Comparison of ENCODE assay signal across 12 cellular contexts in the genomic region with DNA sequence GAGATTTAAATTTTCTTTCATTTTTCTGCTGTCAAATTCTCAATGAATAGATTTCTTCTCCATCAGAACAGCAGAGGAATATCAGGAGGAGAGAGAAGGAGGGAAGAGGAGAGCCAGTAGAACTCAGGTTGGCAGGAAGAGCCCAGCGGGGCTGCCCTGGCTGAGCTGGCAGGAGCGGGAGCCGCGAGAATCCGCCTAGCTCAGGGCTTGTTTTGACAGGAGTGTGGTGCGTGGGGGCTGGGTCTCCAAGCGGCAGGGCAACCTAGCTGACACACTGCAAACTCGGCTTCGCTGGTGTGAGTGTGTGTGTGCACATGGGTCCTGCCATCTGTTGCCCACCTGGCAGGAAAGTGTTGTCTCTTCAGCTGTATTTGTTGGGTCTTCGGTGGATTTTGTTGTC. TPM values are rescaled to one million over a fixed set of nuclear protein-coding genes. Genes with fewer than 3 reads are reported as not detected.
DNase-seq lines count a peak whose midpoint lies in the region; TF ChIP-seq lines count a peak whose summit lies in the region.
"Had no signal": no experiment of that assay in that cellular context is flagged by ENCODE, and none has a peak within 500 bp of the region (broad histone marks: within the 10 kb centered on the region; RNA-seq: fewer than 3 reads in every experiment).

No MANE protein-coding gene starts in this region.

- CTCF ChIA-PET in HEK293 (lab: Yijun Ruan, JAX) (interaction anchor here (0.7 kb wide), 1 partner anchor 120 kb away, joined by 7 read pairs; no protein-coding TSS in a partner anchor), mammary epithelial cell (lab: Charles Lee; ENCODE audit: low non-redundant PET) (no interaction called here)

- TF ChIP-seq CTCF in HEK293 (tag by site-specific recombination; IDR thresholded peaks at IDR 0.05) (no peak), mammary epithelial cell (conservative IDR thresholded peaks at IDR 0.05 in 1 of 2, IDR thresholded peaks at IDR 0.05 in 1 of 2; ENCODE audit: extremely low read depth in 1 of 2, insufficient read depth in 1 of 2, low read depth in 1 of 2, low read length in 2 of 2) (no peak), osteoblast (IDR thresholded peaks at IDR 0.05; ENCODE audit: extremely low read depth, low read depth, low read length) (no peak)

- DNase-seq in NCI-H446 treated with DMSO at 0.1 percent for 48 hours (lab: John Stamatoyannopoulos, UW) (peak; percentile 14), mammary epithelial cell (peak; percentile 81), osteoblast (ENCODE audit: insufficient read length, low spot score, missing footprints) (no peak), DMS153 (lab: John Stamatoyannopoulos, UW) (no peak)
- DNase-seq in stimulated activated naive CD4-positive, alpha-beta T cell (lab: John Stamatoyannopoulos, UW): no peak
- no peak for DNase-seq in effector memory CD4-positive, alpha-beta T cell
- DNase-seq: activated T-cell treated with anti-CD3 and anti-CD28 coated beads for 4 hours, naive B cell had no signal

- peak overlapping the region; percentile 12 for H3K4me2 ChIP-seq in mammary epithelial cell (ENCODE audit: insufficient read depth, low read depth, low read length)
- H3K4me2 ChIP-seq in osteoblast (ENCODE audit: insufficient read depth, low read length): peak overlapping the region; percentile 33

- H3K4me1 ChIP-seq in HEK293 (ENCODE audit: control insufficient read depth, insufficient read depth, low read length): no peaks in the 10 kb centered on the region
- H3K4me1 ChIP-seq in mammary epithelial cell (ENCODE audit: insufficient read depth, low read length): peaks cover 41% of the 10 kb centered on the region
- H3K4me1 ChIP-seq in osteoblast (ENCODE audit: insufficient read depth, low read length): no peaks in the 10 kb centered on the region
- H3K4me1 ChIP-seq in effector memory CD4-positive, alpha-beta T cell (ENCODE audit: control insufficient read depth, insufficient read depth, low read length, poor library complexity, severe bottlenecking): peaks cover 3% of the 10 kb centered on the region

- H3K36me3 ChIP-seq in HEK293 (ENCODE audit: control insufficient read depth in 2 of 2, insufficient read depth in 1 of 2, low read length in 2 of 2): no peaks in the 10 kb centered on the region
- H3K36me3 ChIP-seq in mammary epithelial cell (ENCODE audit: insufficient read depth, low read length): no peaks in the 10 kb centered on the region
- H3K36me3 ChIP-seq in osteoblast (ENCODE audit: insufficient read depth, low read length): no peaks in the 10 kb centered on the region
- H3K36me3 ChIP-seq in effector memory CD4-positive, alpha-beta T cell (ENCODE audit: control insufficient read depth, insufficient read depth, low read length): no peaks in the 10 kb centered on the region

- 5% methylated on average over 9 of the region's 10 CpGs for WGBS in mammary epithelial cell (ENCODE audit: low coverage, missing lambda C conversion rate)

- H3K9ac ChIP-seq in mammary epithelial cell (ENCODE audit: insufficient read depth, low read length): no peak overlapping the region

- in situ Hi-C loops in mammary epithelial cell (cut with MboI; ENCODE audit: low sequenced_read_pairs in 2 of 2): no loop called here

- H3K4me3 ChIP-seq in HEK293 (ENCODE audit: low read depth, low read length): no peak overlapping the region
- H3K4me3 ChIP-seq in mammary epithelial cell (replicated peaks in 1 of 3; ENCODE audit: insufficient read depth in 1 of 3, low read depth in 2 of 3, low read length in 3 of 3): no peak overlapping the region
- no peak overlapping the region for H3K4me3 ChIP-seq in osteoblast (ENCODE audit: insufficient read depth, low read length)
- no peak overlapping the region for H3K4me3 ChIP-seq in effector memory CD4-positive, alpha-beta T cell (ENCODE audit: insufficient read depth, low read depth, low read length, poor library complexity, severe bottlenecking)
- H3K4me3 ChIP-seq: dorsolateral prefrontal cortex, SK-N-MC had no signal

- no TSS peak for BruUV-seq in mammary epithelial cell (replicated peaks; lab: Mats Ljungman, UMichigan)

- H3K27me3 ChIP-seq in mammary epithelial cell (ENCODE audit: insufficient read depth, low read length): no peaks in the 10 kb centered on the region
- H3K27me3 ChIP-seq in osteoblast (ENCODE audit: insufficient read depth, low read length): no peaks in the 10 kb centered on the region
- H3K27me3 ChIP-seq in effector memory CD4-positive, alpha-beta T cell (replicated peaks; ENCODE audit: control insufficient read depth, insufficient read depth, low read length, poor library complexity, severe bottlenecking): no peaks in the 10 kb centered on the region
- H3K27me3 ChIP-seq: dorsolateral prefrontal cortex had no signal

- dilution Hi-C loops in mammary epithelial cell (cut with HindIII; ENCODE audit: low sequenced_read_pairs): no loop called here

- H2AFZ ChIP-seq in mammary epithelial cell (ENCODE audit: low read depth, low read length): peak overlapping the region; percentile 11
- H2AFZ ChIP-seq in osteoblast (ENCODE audit: low read length): no peak overlapping the region

- POLR2A ChIA-PET in HEK293 (lab: Yijun Ruan, JAX): no interaction called here

- H3K9me3 ChIP-seq in HEK293 (ENCODE audit: control insufficient read depth, insufficient read depth, low read depth, low read length): no peaks in the 10 kb centered on the region
- H3K9me3 ChIP-seq in mammary epithelial cell (replicated peaks; ENCODE audit: insufficient read depth, low read length): no peaks in the 10 kb centered on the region
- no peaks in the 10 kb centered on the region for H3K9me3 ChIP-seq in osteoblast (ENCODE audit: low read depth, low read length)
- H3K9me3 ChIP-seq in effector memory CD4-positive, alpha-beta T cell (ENCODE audit: control insufficient read depth, low read length): no peaks in the 10 kb centered on the region

- H3K79me2 ChIP-seq in mammary epithelial cell (ENCODE audit: insufficient read depth, low read length) (no peaks in the 10 kb centered on the region), osteoblast (ENCODE audit: insufficient read depth, low read length) (no peaks in the 10 kb centered on the region)

- H4K20me1 ChIP-seq in mammary epithelial cell (ENCODE audit: insufficient read depth, low read length) (no peaks in the 10 kb centered on the region), osteoblast (ENCODE audit: insufficient read depth, low read length) (no peaks in the 10 kb centered on the region)

- no peak overlapping the region for H3K27ac ChIP-seq in HEK293 (ENCODE audit: extremely low read depth, low read depth, low read length)
- H3K27ac ChIP-seq in mammary epithelial cell (ENCODE audit: insufficient read depth, low read depth, low read length): peak overlapping the region; percentile 3
- no peak overlapping the region for H3K27ac ChIP-seq in osteoblast (ENCODE audit: low read depth, low read length)
- H3K27ac ChIP-seq in effector memory CD4-positive, alpha-beta T cell (ENCODE audit: insufficient read depth, low read length, poor library complexity, severe bottlenecking): no peak overlapping the region
- H3K27ac ChIP-seq: SK-N-MC had no signal

- intact Hi-C loops in mammary epithelial cell (cut with micrococcal nuclease): no loop called here

TF ChIP-seq in HEK293, 187 proteins besides CTCF, POLR2A, EP300 and RAD21:
- TF ChIP-seq, protein P1, sequence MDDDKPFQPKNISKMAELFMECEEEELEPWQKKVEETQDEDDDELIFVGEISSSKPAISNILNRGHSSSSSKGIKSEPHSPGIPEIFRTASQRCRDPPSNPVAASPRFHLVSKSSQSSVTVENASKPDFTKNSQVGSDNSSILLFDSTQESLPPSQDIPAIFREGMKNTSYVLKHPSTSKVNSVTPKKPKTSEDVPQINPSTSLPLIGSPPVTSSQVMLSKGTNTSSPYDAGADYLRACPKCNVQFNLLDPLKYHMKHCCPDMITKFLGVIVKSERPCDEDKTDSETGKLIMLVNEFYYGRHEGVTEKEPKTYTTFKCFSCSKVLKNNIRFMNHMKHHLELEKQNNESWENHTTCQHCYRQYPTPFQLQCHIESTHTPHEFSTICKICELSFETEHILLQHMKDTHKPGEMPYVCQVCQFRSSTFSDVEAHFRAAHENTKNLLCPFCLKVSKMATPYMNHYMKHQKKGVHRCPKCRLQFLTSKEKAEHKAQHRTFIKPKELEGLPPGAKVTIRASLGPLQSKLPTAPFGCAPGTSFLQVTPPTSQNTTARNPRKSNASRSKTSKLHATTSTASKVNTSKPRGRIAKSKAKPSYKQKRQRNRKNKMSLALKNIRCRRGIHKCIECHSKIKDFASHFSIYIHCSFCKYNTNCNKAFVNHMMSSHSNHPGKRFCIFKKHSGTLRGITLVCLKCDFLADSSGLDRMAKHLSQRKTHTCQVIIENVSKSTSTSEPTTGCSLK (tag by site-specific recombination; IDR thresholded peaks at IDR 0.05): no peak
- TF ChIP-seq, protein P2, sequence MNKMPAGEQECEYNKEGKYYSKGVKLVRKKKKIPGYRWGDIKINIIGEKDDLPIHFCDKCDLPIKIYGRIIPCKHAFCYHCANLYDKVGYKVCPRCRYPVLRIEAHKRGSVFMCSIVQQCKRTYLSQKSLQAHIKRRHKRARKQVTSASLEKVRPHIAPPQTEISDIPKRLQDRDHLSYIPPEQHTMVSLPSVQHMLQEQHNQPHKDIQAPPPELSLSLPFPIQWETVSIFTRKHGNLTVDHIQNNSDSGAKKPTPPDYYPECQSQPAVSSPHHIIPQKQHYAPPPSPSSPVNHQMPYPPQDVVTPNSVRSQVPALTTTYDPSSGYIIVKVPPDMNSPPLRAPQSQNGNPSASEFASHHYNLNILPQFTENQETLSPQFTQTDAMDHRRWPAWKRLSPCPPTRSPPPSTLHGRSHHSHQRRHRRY (tag by site-specific recombination; IDR thresholded peaks at IDR 0.05): no peak
- TF ChIP-seq ZNF324 (tag by site-specific recombination; IDR thresholded peaks at IDR 0.05) (no peak), ZNF510 (tag by site-specific recombination; IDR thresholded peaks at IDR 0.05; ENCODE audit: insufficient replicate concordance) (no peak), EGR2 (tag by site-specific recombination; IDR thresholded peaks at IDR 0.05; ENCODE audit: low read depth) (0 out of 2 replicates have a peak, but pooled peaks have one; percentile 14)

RNA-seq across cellular contexts. Expression of a gene that starts 27.9 kb away (rescaled TPM):
- total RNA-seq in mammary epithelial cell: 100 to 1,000 TPM in 1 of 2 donors, 10 to 100 TPM in 1; 58.0 to 103 TPM
- polyA plus RNA-seq in mammary epithelial cell: 46.8 TPM
- 19.5 TPM for polyA minus RNA-seq in mammary epithelial cell
- 66.9 and 75.3 TPM in 2 replicates for total RNA-seq in osteoblast
- polyA plus RNA-seq: CD14-positive monocyte had no signal

Comparison
In these comparisons a context has a peak if more than half of its experiments do, and no peak if none do; other contexts are left out.
1. DNase-seq: peak in NCI-H446 treated with DMSO at 0.1 percent for 48 hours (single experiment) and mammary epithelial cell (single experiment); none in osteoblast (single experiment), stimulated activated naive CD4-positive, alpha-beta T cell (0 of 6), effector memory CD4-positive, alpha-beta T cell (0 of 3) and DMS153 (single experiment).